20 cellular contexts compared by ENCODE assay signal in the genomic region with DNA sequence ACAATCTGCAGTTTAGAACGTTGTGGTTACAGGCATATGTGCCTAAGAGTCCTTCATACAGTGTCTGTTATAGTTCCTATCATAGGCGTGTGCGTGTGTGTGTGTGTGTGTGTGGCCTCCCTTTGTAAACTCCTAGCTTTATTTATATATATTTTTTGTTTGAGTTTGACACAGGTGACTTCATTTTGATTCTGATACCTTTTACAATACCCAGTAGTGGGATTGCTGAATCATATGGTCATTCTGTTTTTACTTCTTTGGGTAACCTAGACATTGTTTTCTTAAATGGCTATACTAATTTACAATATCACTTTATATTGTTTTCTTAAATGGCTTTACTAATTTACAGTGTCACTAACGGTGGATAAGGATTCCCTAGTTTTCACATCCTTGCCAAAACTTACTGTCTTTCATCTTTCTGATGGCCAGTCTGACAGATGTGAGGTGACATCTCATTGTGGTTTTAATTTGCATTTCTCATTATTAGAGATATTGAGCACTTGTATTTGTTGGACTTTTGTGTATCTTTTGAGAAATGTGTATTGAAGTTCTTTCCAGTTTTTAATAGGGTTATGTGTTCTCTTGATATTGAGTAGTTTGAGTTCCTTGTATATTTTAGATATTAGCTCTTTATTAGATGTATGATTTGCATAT.
A peak's percentile ranks its signal among the peaks of the same experiment; 100 is the strongest.
DNase-seq lines count a peak whose midpoint lies in the region; ATAC-seq and TF ChIP-seq lines count a peak whose summit lies in the region.
"Had no signal": no experiment of that assay in that cellular context is flagged by ENCODE, and none has a peak within 500 bp of the region (broad histone marks: within the 10 kb centered on the region; RNA-seq: fewer than 3 reads in every experiment).

No MANE protein-coding gene starts in this region.

- no peaks in the 10 kb centered on the region for H3K4me1 ChIP-seq in left ventricle myocardium inferior
- H3K4me1 ChIP-seq: tibial artery had no signal

- intact Hi-C loops in sciatic nerve (cut with DNase I) = no loop called here
- intact Hi-C loops in left ventricle myocardium inferior (cut with micrococcal nuclease) = no loop called here

- H3K9me3 Mint-ChIP-seq in stimulated activated memory B cell treated with anti-CD40 and anti-IgM and Interleukin-4, amounts not matched to agents 10 μg/mL and 1 μg/mL and 100 μg/mL, for 72 hours = no peaks in the 10 kb centered on the region
- H3K9me3 Mint-ChIP-seq: activated naive CD4-positive, alpha-beta T cell treated with anti-CD3 and anti-CD28 coated beads for 36 hours; CD8-positive, alpha-beta memory T cell; natural killer cell had no signal

- peaks cover 21% of the 10 kb centered on the region for H3K36me3 Mint-ChIP-seq in stimulated activated memory B cell treated with anti-CD40 and anti-IgM and Interleukin-4, amounts not matched to agents 10 μg/mL and 1 μg/mL and 100 μg/mL, for 72 hours
- H3K36me3 Mint-ChIP-seq: natural killer cell had no signal

- no peak overlapping the region for H3K4me3 ChIP-seq in left ventricle myocardium inferior
- H3K4me3 ChIP-seq: tibial artery had no signal

- H3K27me3 ChIP-seq in left ventricle myocardium inferior (ENCODE audit: low read depth) = no peaks in the 10 kb centered on the region
- H3K27me3 ChIP-seq: tibial artery had no signal

- no peak overlapping the region for H3K27ac Mint-ChIP-seq in stimulated activated memory B cell treated with anti-CD40 and anti-IgM and Interleukin-4, amounts not matched to agents 10 μg/mL and 1 μg/mL and 100 μg/mL, for 72 hours
- H3K27ac Mint-ChIP-seq: activated naive CD4-positive, alpha-beta T cell treated with anti-CD3 and anti-CD28 coated beads for 36 hours; brain; natural killer cell had no signal

- no peak overlapping the region for H3K27ac ChIP-seq in left ventricle myocardium inferior (replicated peaks)
- H3K27ac ChIP-seq: tibial artery had no signal

- H3K36me3 ChIP-seq in left ventricle myocardium inferior = no peaks in the 10 kb centered on the region
- H3K36me3 ChIP-seq: tibial artery had no signal

- H3K4me3 Mint-ChIP-seq in stimulated activated memory B cell treated with anti-CD40 and anti-IgM and Interleukin-4, amounts not matched to agents 10 μg/mL and 1 μg/mL and 100 μg/mL, for 72 hours = no peak overlapping the region
- H3K4me3 Mint-ChIP-seq: activated naive CD4-positive, alpha-beta T cell treated with anti-CD3 and anti-CD28 coated beads for 36 hours; brain; CD8-positive, alpha-beta memory T cell; natural killer cell had no signal

- H3K27me3 Mint-ChIP-seq in stimulated activated memory B cell treated with anti-CD40 and anti-IgM and Interleukin-4, amounts not matched to agents 10 μg/mL and 1 μg/mL and 100 μg/mL, for 72 hours = no peaks in the 10 kb centered on the region
- H3K27me3 Mint-ChIP-seq: brain; CD8-positive, alpha-beta memory T cell had no signal

- TF ChIP-seq CTCF in left ventricle myocardium inferior (IDR thresholded peaks at IDR 0.05; ENCODE audit: borderline replicate concordance) = no peak

- no peak for DNase-seq in sciatic nerve (ENCODE audit: low spot score)
- DNase-seq in activated CD8-positive, alpha-beta memory T cell treated with anti-CD3 and anti-CD28 coated beads, Interleukin-2, amount 50 U/mL, for 48 hours = no peak
- no peak for DNase-seq in left ventricle myocardium inferior
- DNase-seq: ACHN; activated CD8-positive, alpha-beta memory T cell treated with anti-CD3 and anti-CD28 coated beads for 24 hours; activated naive CD4-positive, alpha-beta T cell treated with anti-CD3 and anti-CD28 coated beads for 36 hours; CD8-positive, alpha-beta memory T cell; effector CD4-positive, alpha-beta T cell; natural killer cell; retina; SIG-M5; stimulated activated CD4-positive, alpha-beta T cell treated with anti-CD3 and anti-CD28 coated beads, Interleukin-2, amount 100 ng/mL, for 24 hours; stimulated activated CD8-positive, alpha-beta memory T cell treated with anti-CD3 and anti-CD28 coated beads, Interleukin-4, amount 100 ng/mL, for 48 hours; tibial artery had no signal

- H3K4me1 Mint-ChIP-seq in stimulated activated memory B cell treated with anti-CD40 and anti-IgM and Interleukin-4, amounts not matched to agents 10 μg/mL and 1 μg/mL and 100 μg/mL, for 72 hours = no peaks in the 10 kb centered on the region
- H3K4me1 Mint-ChIP-seq: CD8-positive, alpha-beta memory T cell; natural killer cell had no signal

- peak; percentile 79 for ATAC-seq in GM18508 (IDR thresholded peaks at IDR 0.05; ENCODE audit: insufficient read depth, unreplicated experiment)
- ATAC-seq in GM19452 (IDR thresholded peaks at IDR 0.05; ENCODE audit: unreplicated experiment) = peak; percentile 60
- peak; percentile 79 for ATAC-seq in HG02759 (IDR thresholded peaks at IDR 0.05; ENCODE audit: unreplicated experiment)
- ATAC-seq in HG03354 (IDR thresholded peaks at IDR 0.05; ENCODE audit: poor library complexity, severe bottlenecking, unreplicated experiment) = peak; percentile 89
- ATAC-seq in stimulated activated memory B cell treated with anti-CD40 and anti-IgM and Interleukin-4, amounts not matched to agents 10 μg/mL and 1 μg/mL and 100 μg/mL, for 72 hours = no peak
- no peak for ATAC-seq in sciatic nerve
- ATAC-seq: natural killer cell had no signal

- no peaks in the 10 kb centered on the region for H3K9me3 ChIP-seq in left ventricle myocardium inferior (replicated peaks)
- H3K9me3 ChIP-seq: tibial artery had no signal

Comparison
In these comparisons a context has a peak if more than half of its experiments do, and no peak if none do; other contexts are left out.
1. ATAC-seq: peak in GM18508 (single experiment), GM19452 (single experiment), HG02759 (single experiment) and HG03354 (single experiment); none in stimulated activated memory B cell treated with anti-CD40 and anti-IgM and Interleukin-4, amounts not matched to agents 10 μg/mL and 1 μg/mL and 100 μg/mL, for 72 hours (single experiment) and sciatic nerve (single experiment).